2 cellular contexts compared by ENCODE assay signal in the genomic region with DNA sequence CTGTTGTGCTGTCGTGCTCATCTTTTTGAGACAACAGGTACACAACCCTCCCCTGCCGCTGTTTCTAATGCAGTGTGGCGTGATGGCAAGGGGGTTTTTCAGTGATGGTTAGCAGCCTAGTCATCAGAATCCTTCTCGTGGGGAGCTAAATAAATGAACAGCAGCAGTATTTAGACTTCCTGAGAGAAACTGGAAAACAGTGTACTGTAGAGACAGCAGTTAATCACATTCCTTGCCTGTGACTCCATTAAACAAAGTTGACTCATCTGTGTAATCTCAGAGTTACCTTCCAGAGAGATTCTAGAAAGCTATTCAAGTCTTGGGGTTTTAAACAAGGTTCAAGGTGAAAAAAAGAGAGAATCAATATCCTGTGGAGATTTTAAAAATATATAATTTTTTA.
TF ChIP-seq lines count a peak whose summit lies in the region.

No MANE protein-coding gene starts in this region.

TF ChIP-seq in H1, 55 proteins besides CTCF, POLR2A, EP300 and RAD21:
- TF ChIP-seq CHD7 (IDR thresholded peaks at IDR 0.05; ENCODE audit: insufficient replicate concordance, low read length) (no peak), SP2 (IDR thresholded peaks at IDR 0.05; ENCODE audit: low read length) (no peak), CBX5 (IDR thresholded peaks at IDR 0.05; ENCODE audit: low read depth, low read length) (no peak), SAP30 (IDR thresholded peaks at IDR 0.05; ENCODE audit: insufficient read depth, insufficient replicate concordance, low read length) (no peak), ZNF274 (IDR thresholded peaks at IDR 0.05; ENCODE audit: borderline replicate concordance, extremely low read depth, low read length) (no peak), NANOG (IDR thresholded peaks at IDR 0.05; ENCODE audit: insufficient read depth, low read depth, low read length, poor library complexity, severe bottlenecking) (no peak), POU5F1 (IDR thresholded peaks at IDR 0.05; ENCODE audit: low read depth, low read length) (no peak), RXRA (IDR thresholded peaks at IDR 0.05; ENCODE audit: insufficient read depth, low read depth, low read length) (no peak)

TF ChIP-seq in HepG2, 621 proteins besides CTCF, POLR2A, EP300 and RAD21:
- TF ChIP-seq MTF2 (CRISPR knock-in tag; IDR thresholded peaks at IDR 0.05; ENCODE audit: borderline replicate concordance) (no peak), GATAD2A (CRISPR knock-in tag; IDR thresholded peaks at IDR 0.05) (no peak), ZNF12 (CRISPR knock-in tag; IDR thresholded peaks at IDR 0.05) (no peak), SOX6 (IDR thresholded peaks at IDR 0.05) (no peak), SOX6 (CRISPR knock-in tag; IDR thresholded peaks at IDR 0.05) (no peak), ZNF10 (CRISPR knock-in tag; IDR thresholded peaks at IDR 0.05; ENCODE audit: borderline replicate concordance, low read depth) (no peak), THAP8 (CRISPR knock-in tag; IDR thresholded peaks at IDR 0.05; ENCODE audit: borderline replicate concordance) (no peak), FUBP1 (CRISPR knock-in tag; IDR thresholded peaks at IDR 0.05; ENCODE audit: borderline replicate concordance) (no peak), DDIT3 (CRISPR knock-in tag; IDR thresholded peaks at IDR 0.05) (no peak), RFX3 (CRISPR knock-in tag; IDR thresholded peaks at IDR 0.05) (no peak), ZNF572 (CRISPR knock-in tag; IDR thresholded peaks at IDR 0.05) (no peak), ELF3 (CRISPR knock-in tag; IDR thresholded peaks at IDR 0.05) (no peak), ZNF781 (CRISPR knock-in tag; IDR thresholded peaks at IDR 0.05; ENCODE audit: borderline replicate concordance, not compliant biosample characterization) (no peak)
- TF ChIP-seq, protein P1, sequence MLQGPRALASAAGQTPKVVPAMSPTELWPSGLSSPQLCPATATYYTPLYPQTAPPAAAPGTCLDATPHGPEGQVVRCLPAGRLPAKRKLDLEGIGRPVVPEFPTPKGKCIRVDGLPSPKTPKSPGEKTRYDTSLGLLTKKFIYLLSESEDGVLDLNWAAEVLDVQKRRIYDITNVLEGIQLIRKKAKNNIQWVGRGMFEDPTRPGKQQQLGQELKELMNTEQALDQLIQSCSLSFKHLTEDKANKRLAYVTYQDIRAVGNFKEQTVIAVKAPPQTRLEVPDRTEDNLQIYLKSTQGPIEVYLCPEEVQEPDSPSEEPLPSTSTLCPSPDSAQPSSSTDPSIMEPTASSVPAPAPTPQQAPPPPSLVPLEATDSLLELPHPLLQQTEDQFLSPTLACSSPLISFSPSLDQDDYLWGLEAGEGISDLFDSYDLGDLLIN (CRISPR knock-in tag; IDR thresholded peaks at IDR 0.05; ENCODE audit: borderline replicate concordance): no peak
